Comparison of ENCODE assay signal across 10 cellular contexts in the genomic region with DNA sequence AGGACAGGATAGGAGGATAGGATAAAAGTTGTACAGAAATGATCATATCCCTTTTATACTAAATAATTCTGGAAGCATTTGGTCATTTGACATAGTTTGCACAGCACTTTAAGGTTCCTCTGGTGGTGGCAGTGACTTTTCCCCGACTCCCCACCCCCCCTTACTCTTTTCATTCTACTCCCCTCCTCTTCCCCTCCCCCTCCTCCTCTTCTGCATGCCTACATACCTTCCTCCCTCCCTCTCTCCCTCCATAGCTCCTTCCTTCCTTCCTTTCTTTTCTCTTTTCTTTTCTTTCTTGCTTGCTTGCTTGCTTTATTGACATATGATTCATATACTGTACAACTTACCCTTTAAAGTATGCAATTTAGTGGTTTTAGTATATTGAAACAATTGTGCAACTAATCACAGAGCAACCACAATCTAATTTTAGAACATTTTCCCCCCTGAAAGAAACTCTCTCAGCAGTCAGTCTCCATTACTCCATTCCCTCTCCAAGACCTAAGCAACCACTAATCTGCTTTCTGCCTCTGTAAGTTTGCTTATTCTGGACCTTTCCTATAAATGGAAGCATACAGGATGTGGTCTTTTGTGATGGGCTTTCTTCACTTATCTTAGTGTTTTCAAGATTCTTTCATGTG.
DNase-seq lines count a peak whose midpoint lies in the region; ATAC-seq and TF ChIP-seq lines count a peak whose summit lies in the region.
"Had no signal": no experiment of that assay in that cellular context is flagged by ENCODE, and none has a peak within 500 bp of the region (broad histone marks: within the 10 kb centered on the region; RNA-seq: fewer than 3 reads in every experiment).

No MANE protein-coding gene starts in this region.

- H3K4me1 ChIP-seq in A673 (ENCODE audit: insufficient read depth, low read length, poor library complexity, severe bottlenecking) (peaks cover 10% of the 10 kb centered on the region), H9 (ENCODE audit: insufficient read depth, low read length) (no peaks in the 10 kb centered on the region; the same call in 1 of the 2 replicates)

- no peak overlapping the region for H2BK12ac ChIP-seq in H9 (ENCODE audit: insufficient read length, low read depth, low read length)

- H2AFZ ChIP-seq in H9 (ENCODE audit: low read length): no peak overlapping the region

- peaks cover 0 to 4% (median 0%) of the 10 kb centered on the region in 3 experiments; a peak in 3 of 7 replicates for H3K36me3 Mint-ChIP-seq in H9 (ENCODE audit: insufficient read depth in 1 of 3, low read depth in 3 of 3)

- peak overlapping the region in 1 of 2 experiments; percentile 66; a peak in 2 of 5 replicates for H3K4me3 Mint-ChIP-seq in H9
- H3K4me3 Mint-ChIP-seq: activated CD8-positive, alpha-beta memory T cell treated with anti-CD3 and anti-CD28 coated beads, Interleukin-2, amount 10 ng/mL, durations not matched to agents 7 days and 5 days; CD4-positive, alpha-beta T cell had no signal

- H2AK5ac ChIP-seq in H9 (ENCODE audit: insufficient read length, low read length): no peak overlapping the region

- no peaks in the 10 kb centered on the region for H4K20me1 ChIP-seq in H9 (ENCODE audit: control insufficient read depth, insufficient read depth, insufficient read length)

- H3K9me3 Mint-ChIP-seq in H9: no peaks in the 10 kb centered on the region
- H3K9me3 Mint-ChIP-seq: CD4-positive, alpha-beta T cell had no signal

- no peak overlapping the region for H3K27ac ChIP-seq in A673 (ENCODE audit: low read depth, low read length, poor library complexity, severe bottlenecking)
- H3K27ac ChIP-seq in H9 (ENCODE audit: insufficient read length, low read depth, low read length): no peak overlapping the region

- H3K27me3 ChIP-seq in A673 (replicated peaks; ENCODE audit: insufficient read depth, low read depth, low read length, poor library complexity): no peaks in the 10 kb centered on the region
- H3K27me3 ChIP-seq in H9 (ENCODE audit: insufficient read depth, low read length): no peaks in the 10 kb centered on the region
- H3K27me3 ChIP-seq in MG63: 0 out of 2 replicates have a peak, but pooled peaks cover 2% of the 10 kb centered on the region

- H4K91ac ChIP-seq in H9 (ENCODE audit: insufficient read length, low read depth, low read length): no peak overlapping the region

- CTCF ChIA-PET in A673 (lab: Charles Lee): no interaction called here

- no peak overlapping the region for H3T11ph ChIP-seq in H9 (ENCODE audit: low read length)

- H3K4me3 ChIP-seq in A673 (ENCODE audit: low read depth, low read length, poor library complexity, severe bottlenecking) (no peak overlapping the region), MG63 (no peak overlapping the region)

- no peak overlapping the region for H2BK20ac ChIP-seq in H9 (ENCODE audit: low read depth, low read length, poor library complexity, severe bottlenecking)

- no peak overlapping the region for H3K18ac ChIP-seq in H9 (ENCODE audit: insufficient read length, low read depth, low read length)

- peak overlapping the region; percentile 79 to 99 (median 98) for H3K27ac Mint-ChIP-seq in H9
- H3K27ac Mint-ChIP-seq: activated CD8-positive, alpha-beta memory T cell treated with anti-CD3 and anti-CD28 coated beads, Interleukin-2, amount 10 ng/mL, durations not matched to agents 7 days and 5 days; CD4-positive, alpha-beta T cell had no signal

- no peaks in the 10 kb centered on the region for H3K23me2 ChIP-seq in H9 (ENCODE audit: insufficient read length, low read depth, low read length, poor library complexity, severe bottlenecking)

- no peaks in the 10 kb centered on the region for H3K79me2 ChIP-seq in H9 (ENCODE audit: insufficient read depth, low read length)

- H3K9ac ChIP-seq in H9 (ENCODE audit: extremely low read depth, insufficient read length, low read length): no peak overlapping the region

- H3K4me2 ChIP-seq in H9 (ENCODE audit: insufficient read depth, insufficient read length, low read length): peak overlapping the region; percentile 28

- H2BK15ac ChIP-seq in H9 (ENCODE audit: low read depth, low read length): no peak overlapping the region

- no peak for TF ChIP-seq CTCF in A673 (conservative IDR thresholded peaks at IDR 0.05; ENCODE audit: low read depth, low read length)
- no peak for TF ChIP-seq CTCF in H9 (conservative IDR thresholded peaks at IDR 0.05)

- H3K9me3 ChIP-seq in A673 (ENCODE audit: low read depth, low read length, poor library complexity, severe bottlenecking) (no peaks in the 10 kb centered on the region), H9 (ENCODE audit: control insufficient read depth, low read depth, low read length) (no peaks in the 10 kb centered on the region), MG63 (no peaks in the 10 kb centered on the region)

- H3K79me1 ChIP-seq in H9 (ENCODE audit: insufficient read depth, low read depth, low read length, poor library complexity, severe bottlenecking): no peaks in the 10 kb centered on the region

- no TSS peak for BruUV-seq in A673 (replicated peaks; lab: Mats Ljungman, UMichigan)

- H3K23ac ChIP-seq in H9 (ENCODE audit: insufficient read length, low read depth, low read length): no peak overlapping the region

- no peak overlapping the region for H4K8ac ChIP-seq in H9 (replicated peaks; ENCODE audit: insufficient read length, low read depth, low read length)

- no peak overlapping the region for H2BK120ac ChIP-seq in H9 (ENCODE audit: low read depth, low read length, poor library complexity, severe bottlenecking)

- no peak overlapping the region for H2BK5ac ChIP-seq in H9 (ENCODE audit: insufficient read length, low read length)

- DNase-seq in A673 (ENCODE audit: low spot score) (peak; percentile 3), H9 (no peak), SKM-1 treated with dmso at 0.1 percent for 144 hours (lab: John Stamatoyannopoulos, UW; ENCODE audit: unreplicated experiment) (peak; percentile 39), glomerular visceral epithelial cell (ENCODE audit: extremely low spot score) (peak; percentile 70), DMS153 treated with DMSO at 0.1 percent for 48 hours (lab: John Stamatoyannopoulos, UW; ENCODE audit: unreplicated experiment) (no peak), left cardiac atrium (no peak), MG63 (no peak)
- DNase-seq: activated CD8-positive, alpha-beta memory T cell treated with anti-CD3 and anti-CD28 coated beads, Interleukin-2, amount 10 ng/mL, durations not matched to agents 7 days and 5 days; CD4-positive, alpha-beta T cell had no signal

- no peak overlapping the region for H3K4ac ChIP-seq in H9 (ENCODE audit: low read depth, low read length)

- H4K5ac ChIP-seq in H9 (ENCODE audit: insufficient read length, low read depth, low read length): no peak overlapping the region

- H3K56ac ChIP-seq in H9 (ENCODE audit: insufficient read length, low read depth, low read length): no peak overlapping the region

- H3K4me1 Mint-ChIP-seq in H9: peaks cover 18 to 21% of the 10 kb centered on the region in 2 experiments

- no peaks in the 10 kb centered on the region for H3K27me3 Mint-ChIP-seq in H9 (ENCODE audit: low read depth)
- H3K27me3 Mint-ChIP-seq: activated CD8-positive, alpha-beta memory T cell treated with anti-CD3 and anti-CD28 coated beads, Interleukin-2, amount 10 ng/mL, durations not matched to agents 7 days and 5 days; CD4-positive, alpha-beta T cell had no signal

- POLR2A ChIA-PET in A673 (lab: Charles Lee; ENCODE audit: low non-redundant PET): no interaction called here

- ATAC-seq in left cardiac atrium (no peak), HG03097 (IDR thresholded peaks at IDR 0.05; ENCODE audit: low FRiP score, unreplicated experiment) (no peak)
- ATAC-seq: activated CD8-positive, alpha-beta memory T cell treated with anti-CD3 and anti-CD28 coated beads, Interleukin-2, amount 10 ng/mL, durations not matched to agents 7 days and 5 days had no signal

- intact Hi-C loops in A673 (cut with micrococcal nuclease; ENCODE audit: unreplicated experiment): loop anchor here (10.0 kb wide), 1 partner anchor 248 kb away; the partner anchor contains the start of gene MLLT3
- intact Hi-C loops in left cardiac atrium (cut with DNase I): no loop called here

- no peak overlapping the region for H3K14ac ChIP-seq in H9 (ENCODE audit: insufficient read depth, low read length)

- WGBS in H9 (ENCODE audit: extremely low coverage, insufficient read length, low lambda C conversion rate): no CpG with 5 or more reads among the region's 1 CpG

- H3K36me3 ChIP-seq in A673 (ENCODE audit: insufficient read depth, low read length, poor library complexity, severe bottlenecking) (peaks cover 3% of the 10 kb centered on the region), MG63 (no peaks in the 10 kb centered on the region)

Comparison
In these comparisons a context has a peak if more than half of its experiments do, and no peak if none do; other contexts are left out.
1. DNase-seq: peak in A673 (single experiment), SKM-1 treated with dmso at 0.1 percent for 144 hours (single experiment) and glomerular visceral epithelial cell (single experiment); none in H9 (single experiment), DMS153 treated with DMSO at 0.1 percent for 48 hours (single experiment), left cardiac atrium (single experiment) and MG63 (single experiment).